29 cellular contexts compared by ENCODE assay signal in the genomic region with DNA sequence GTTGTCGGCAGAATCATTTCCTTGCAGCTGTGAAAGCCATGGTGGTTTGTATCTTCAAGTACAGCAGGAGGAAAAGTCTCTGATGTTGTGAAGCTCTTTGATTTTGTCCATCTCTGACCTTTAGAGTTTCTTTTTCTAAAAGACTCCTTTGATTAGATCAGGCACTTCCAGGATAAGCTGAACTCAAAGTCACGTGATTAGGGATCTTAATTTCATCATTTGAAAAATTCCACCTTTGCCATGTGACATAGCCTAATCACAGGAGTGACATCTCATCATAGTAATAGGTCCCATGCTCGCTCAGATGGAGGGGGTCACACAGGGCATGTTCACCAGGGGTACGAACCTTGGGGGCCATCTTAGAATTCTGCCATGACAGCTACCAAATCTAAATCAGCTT.
"Had no signal": no experiment of that assay in that cellular context is flagged by ENCODE, and none has a peak within 500 bp of the region (broad histone marks: within the 10 kb centered on the region; RNA-seq: fewer than 3 reads in every experiment).

No MANE protein-coding gene starts in this region.

- H3K4me3 ChIP-seq: colonic mucosa, coronary artery, dorsolateral prefrontal cortex, esophagus muscularis mucosa, esophagus squamous epithelium, gastrocnemius medialis, gastroesophageal sphincter, heart left ventricle, heart right ventricle had no signal

- H3K27me3 Mint-ChIP-seq: dendritic cell treated with granulocyte-macrophage colony-stimulating factor and Interleukin-4, amounts not matched to agents 40 ng/mL and 50 ng/mL, for 4 days; effector memory CD8-positive, alpha-beta T cell had no signal

- H3K4me1 ChIP-seq: colonic mucosa, esophagus squamous epithelium, foreskin keratinocyte, gastrocnemius medialis, heart left ventricle, heart right ventricle had no signal

- H3K9me3 ChIP-seq: colonic mucosa, esophagus muscularis mucosa, esophagus squamous epithelium, gastrocnemius medialis, gastroesophageal sphincter, heart left ventricle, heart right ventricle had no signal

- FAIRE-seq: colon, endometrium, endothelial cell of umbilical vein, frontal cortex had no signal

- H3K27me3 ChIP-seq: colonic mucosa, esophagus muscularis mucosa, esophagus squamous epithelium, foreskin keratinocyte, gastrocnemius medialis, gastroesophageal sphincter, heart left ventricle had no signal

- H3K4me3 Mint-ChIP-seq: dendritic cell treated with granulocyte-macrophage colony-stimulating factor and Interleukin-4, amounts not matched to agents 40 ng/mL and 50 ng/mL, for 4 days; effector memory CD8-positive, alpha-beta T cell; endodermal cell had no signal

- H3K4me1 Mint-ChIP-seq: endodermal cell had no signal

- H3K27ac ChIP-seq: colonic mucosa, coronary artery, dorsolateral prefrontal cortex, epithelial cell of prostate, esophagus muscularis mucosa, esophagus squamous epithelium, foreskin keratinocyte, gastrocnemius medialis, gastroesophageal sphincter, heart left ventricle, heart right ventricle had no signal

- H3K36me3 ChIP-seq: colonic mucosa, esophagus muscularis mucosa, esophagus squamous epithelium, gastrocnemius medialis, gastroesophageal sphincter, heart left ventricle, heart right ventricle had no signal

- DNase-seq: colonic mucosa; cortex of kidney; dermis blood vessel endothelial cell; dorsolateral prefrontal cortex; effector CD4-positive, alpha-beta T cell; effector CD8-positive, alpha-beta T cell; effector memory CD4-positive, alpha-beta T cell; effector memory CD8-positive, alpha-beta T cell; endodermal cell; erythroblast; esophagus squamous epithelium; foreskin fibroblast; foreskin keratinocyte; foreskin melanocyte; gastrocnemius medialis; glutamatergic neuron; head of caudate nucleus; heart left ventricle; heart right ventricle had no signal

- H3K27ac Mint-ChIP-seq: dendritic cell treated with granulocyte-macrophage colony-stimulating factor and Interleukin-4, amounts not matched to agents 40 ng/mL and 50 ng/mL, for 4 days; effector memory CD8-positive, alpha-beta T cell; endodermal cell had no signal

- ATAC-seq: effector memory CD8-positive, alpha-beta T cell; esophagus mucosa; foreskin keratinocyte; gastrocnemius medialis; gastroesophageal sphincter; heart left ventricle; heart right ventricle had no signal
